9 cellular contexts compared by ENCODE assay signal in genomic region chr15:78756781-78757635, GRCh38. TPM values are rescaled to one million over a fixed set of nuclear protein-coding genes. Genes with fewer than 3 reads are reported as not detected.
A peak's percentile ranks its signal among the peaks of the same experiment; 100 is the strongest.
DNase-seq lines count a peak whose midpoint lies in the region; ATAC-seq and TF ChIP-seq lines count a peak whose summit lies in the region.
"Not testable (repeated sequence)": the region's sequence is repeated elsewhere in the genome, so short reads cannot be mapped to it uniquely, and the experiment has no call there.
"Had no signal": no experiment of that assay in that cellular context is flagged by ENCODE, and none has a peak within 500 bp of the region (broad histone marks: within the 10 kb centered on the region; RNA-seq: fewer than 3 reads in every experiment).

No MANE protein-coding gene starts in this region.

- WGBS in lung, 2 donors, result 40 to 49% methylated on average over 23 to 24 of the region's 25 CpGs

- TF ChIP-seq CTCF in epithelial cell of esophagus (IDR thresholded peaks at IDR 0.05; ENCODE audit: insufficient read depth, low read depth, low read length, missing control alignments); lung (IDR thresholded peaks at IDR 0.05; ENCODE audit: control extremely low read depth, extremely low read depth): not testable (repeated sequence)

- peaks cover 3 to 15% of the 10 kb centered on the region in 2 donors for H3K4me1 ChIP-seq in lung (ENCODE audit: control insufficient read depth in 2 of 2, insufficient read depth in 2 of 2, low read length in 2 of 2)

- not testable (repeated sequence) for H3K4me3 ChIP-seq in epithelial cell of esophagus (ENCODE audit: low read length); lung

- DNase-seq in AG08395 (ENCODE audit: low spot score), result peak; percentile 34
- DNase-seq in MV-4-11 (lab: John Stamatoyannopoulos, UW), result peak; percentile 21
- peak; percentile 76 for DNase-seq in activated CD8-positive, alpha-beta memory T cell treated with anti-CD3 and anti-CD28 coated beads, Interleukin-2, amount 50 U/mL, for 48 hours
- DNase-seq in epithelial cell of esophagus (ENCODE audit: low read depth), result peak; percentile 89
- DNase-seq in lung (ENCODE audit: low spot score), result peak; percentile 46
- DNase-seq in stimulated activated CD4-positive, alpha-beta T cell treated with anti-CD3 and anti-CD28 coated beads, Interleukin-2, amount 100 ng/mL, for 24 hours, result peak; percentile 43 to 59

- H3K36me3 ChIP-seq in lung (ENCODE audit: control insufficient read depth in 2 of 2, insufficient read depth in 2 of 2, low read length in 2 of 2), result not testable (repeated sequence)

- ATAC-seq in GM18909 (IDR thresholded peaks at IDR 0.05; ENCODE audit: poor library complexity, unreplicated experiment) (peak; percentile 67), HG02852 (IDR thresholded peaks at IDR 0.05; ENCODE audit: unreplicated experiment) (peak; percentile 55), lung (ENCODE audit: insufficient read depth, low FRiP score) (peak; percentile 14)

- H3K9me3 ChIP-seq in lung (ENCODE audit: control insufficient read depth in 2 of 2, insufficient read depth in 1 of 2, low read length in 1 of 2), result not testable (repeated sequence)

- H3K27me3 ChIP-seq in lung (ENCODE audit: control insufficient read depth, insufficient read depth), result not testable (repeated sequence)

- peak overlapping the region; percentile 68 to 83 for H3K27ac ChIP-seq in lung (ENCODE audit: low read depth in 1 of 2, low read length in 1 of 2)

RNA-seq across cellular contexts. Expression of gene ADAMTS7, which starts 54.3 kb away (rescaled TPM):
- 10 to 100 TPM in 1 of 2 donors, 1 to 10 TPM in 1; 7.1 to 13.1 TPM for total RNA-seq in lung
- polyA plus RNA-seq in lung, result 1 to 10 TPM; 3.3 to 3.4 TPM
- total RNA-seq: CD4-positive, alpha-beta memory T cell had no signal
- polyA plus RNA-seq: CD4-positive, alpha-beta memory T cell had no signal

Comparison
In these comparisons a context has a peak if more than half of its experiments do, and no peak if none do; other contexts are left out.
1. DNase-seq: peak in every context shown above with its lines; median percentile 89 in epithelial cell of esophagus; 76 in activated CD8-positive, alpha-beta memory T cell treated with anti-CD3 and anti-CD28 coated beads, Interleukin-2, amount 50 U/mL, for 48 hours; 51 in stimulated activated CD4-positive, alpha-beta T cell treated with anti-CD3 and anti-CD28 coated beads, Interleukin-2, amount 100 ng/mL, for 24 hours; 46 in lung; 34 in AG08395; 21 in MV-4-11.
2. ATAC-seq: peak in every context shown above with its lines; median percentile 67 in GM18909; 55 in HG02852; 14 in lung.